12 cellular contexts compared by ENCODE assay signal in the genomic region with DNA sequence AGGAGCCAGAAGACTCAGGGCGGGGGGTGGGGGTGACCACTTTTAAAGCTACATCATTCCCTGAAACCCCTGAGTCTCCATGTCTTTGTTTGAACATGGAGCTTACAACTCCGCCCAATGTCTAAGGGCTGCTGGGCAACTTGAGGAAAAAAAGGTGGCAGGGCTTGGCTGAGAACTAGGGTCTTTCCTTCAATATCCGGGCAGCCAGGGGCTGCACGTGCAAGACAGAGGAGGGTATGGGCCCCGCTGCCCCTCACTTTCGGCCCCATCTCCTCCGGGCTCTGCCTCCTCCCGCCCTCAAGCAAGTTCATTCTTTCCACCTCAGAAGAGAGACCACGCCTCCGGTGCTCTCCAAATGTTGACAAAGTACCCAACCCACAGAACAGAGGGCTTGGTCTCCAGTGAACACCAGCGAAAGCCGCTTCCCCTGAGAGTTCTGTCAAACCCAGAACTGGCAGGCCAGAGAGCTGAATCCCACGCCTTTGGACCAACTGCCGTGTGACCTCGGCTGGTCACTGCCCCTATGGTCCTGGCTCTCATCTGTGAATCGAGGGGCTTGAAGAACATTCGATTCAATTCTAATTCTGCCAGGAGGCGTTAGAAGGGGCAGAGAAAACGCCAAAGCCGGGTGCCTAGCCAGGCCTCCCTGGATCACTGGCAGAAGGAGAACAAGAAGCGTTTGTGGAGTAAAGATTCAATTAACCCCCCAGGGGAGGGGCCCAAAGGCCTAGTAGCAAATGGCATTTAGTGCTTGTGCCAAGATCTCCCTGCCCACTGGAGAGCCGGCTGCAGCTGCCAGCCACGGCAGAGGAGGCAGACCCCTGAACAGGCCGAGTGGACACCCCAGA. TPM values are rescaled to one million over a fixed set of nuclear protein-coding genes. Genes with fewer than 3 reads are reported as not detected.
DNase-seq lines count a peak whose midpoint lies in the region; ATAC-seq and TF ChIP-seq lines count a peak whose summit lies in the region.
"Had no signal": no experiment of that assay in that cellular context is flagged by ENCODE, and none has a peak within 500 bp of the region (broad histone marks: within the 10 kb centered on the region; RNA-seq: fewer than 3 reads in every experiment).

No MANE protein-coding gene starts in this region.

- peaks cover 15% of the 10 kb centered on the region for H3F3A ChIP-seq in MM.1S (ENCODE audit: insufficient read depth, low read length)

- H3K27ac ChIP-seq in MM.1S (ENCODE audit: low read length) (no peak overlapping the region; the same call in 1 of the 2 replicates), right cardiac atrium (ENCODE audit: low read length) (peak overlapping the region; percentile 97)

- no peak for ATAC-seq in right cardiac atrium
- peak; percentile 36 to 61 for ATAC-seq in stimulated activated naive B cell treated with anti-CD40 and anti-IgM and Interleukin-4, amounts not matched to agents 10 μg/mL and 1 μg/mL and 100 μg/mL, for 72 hours (replicated peaks)
- no peak for ATAC-seq in HG02678 (IDR thresholded peaks at IDR 0.05; ENCODE audit: unreplicated experiment)

- H3K79me2 ChIP-seq in MM.1S (ENCODE audit: low read length): peaks cover 44% of the 10 kb centered on the region

- 46% methylated on average over 24 of the region's 24 CpGs for WGBS in right cardiac atrium

- peaks cover 68 to 83% of the 10 kb centered on the region in 2 donors for H3K4me1 Mint-ChIP-seq in stimulated activated naive B cell treated with anti-CD40 and anti-IgM and Interleukin-4, amounts not matched to agents 10 μg/mL and 1 μg/mL and 100 μg/mL, for 72 hours

- H3K4me2 ChIP-seq in MM.1S (ENCODE audit: low read depth, low read length): peak overlapping the region; percentile 83; the same call in 1 of the 2 replicates

- no peaks in the 10 kb centered on the region for H3K9me3 ChIP-seq in MM.1S (replicated peaks; ENCODE audit: insufficient read depth, low read length)
- no peaks in the 10 kb centered on the region for H3K9me3 ChIP-seq in right cardiac atrium (ENCODE audit: control insufficient read depth, low read length)
- H3K9me3 ChIP-seq: Caco-2, HAP-1 had no signal

- no peaks in the 10 kb centered on the region for H3K9me3 Mint-ChIP-seq in stimulated activated naive B cell treated with anti-CD40 and anti-IgM and Interleukin-4, amounts not matched to agents 10 μg/mL and 1 μg/mL and 100 μg/mL, for 72 hours

- no peak for TF ChIP-seq CTCF in MM.1S (IDR thresholded peaks at IDR 0.05; ENCODE audit: low read length)

- peaks cover 52% of the 10 kb centered on the region for H3K4me1 ChIP-seq in MM.1S (ENCODE audit: low read length)
- H3K4me1 ChIP-seq in right cardiac atrium (ENCODE audit: control insufficient read depth, insufficient read depth, low read length): peaks cover 25% of the 10 kb centered on the region
- H3K4me1 ChIP-seq: HAP-1 had no signal

- H3K9ac ChIP-seq in MM.1S (ENCODE audit: low read length): no peak overlapping the region

- peak overlapping the region; percentile 64 to 71 for H3K4me3 Mint-ChIP-seq in stimulated activated naive B cell treated with anti-CD40 and anti-IgM and Interleukin-4, amounts not matched to agents 10 μg/mL and 1 μg/mL and 100 μg/mL, for 72 hours

- peaks cover 3 to 12% of the 10 kb centered on the region in 2 donors for H3K36me3 Mint-ChIP-seq in stimulated activated naive B cell treated with anti-CD40 and anti-IgM and Interleukin-4, amounts not matched to agents 10 μg/mL and 1 μg/mL and 100 μg/mL, for 72 hours

- H3K9me2 ChIP-seq in MM.1S (replicated peaks; ENCODE audit: insufficient read depth, low read length): no peaks in the 10 kb centered on the region

- peak overlapping the region; percentile 72 for H3K27ac Mint-ChIP-seq in stimulated activated naive B cell treated with anti-CD40 and anti-IgM and Interleukin-4, amounts not matched to agents 10 μg/mL and 1 μg/mL and 100 μg/mL, for 72 hours

- no peak overlapping the region for H2AFZ ChIP-seq in MM.1S (ENCODE audit: low read length)

- H3K27me3 ChIP-seq in MM.1S (replicated peaks; ENCODE audit: insufficient read depth, low read length): no peaks in the 10 kb centered on the region
- H3K27me3 ChIP-seq in right cardiac atrium (ENCODE audit: control insufficient read depth, insufficient read depth): no peaks in the 10 kb centered on the region

- peaks cover 87 to 91% of the 10 kb centered on the region in 2 donors for H3K27me3 Mint-ChIP-seq in stimulated activated naive B cell treated with anti-CD40 and anti-IgM and Interleukin-4, amounts not matched to agents 10 μg/mL and 1 μg/mL and 100 μg/mL, for 72 hours

- H4K20me1 ChIP-seq in MM.1S (ENCODE audit: insufficient read depth, low read length): no peaks in the 10 kb centered on the region

- DNase-seq in activated CD8-positive, alpha-beta memory T cell treated with anti-CD3 and anti-CD28 coated beads, Interleukin-2, amount 50 U/mL, for 4 hours: peak; percentile 49
- no peak for DNase-seq in activated CD8-positive, alpha-beta memory T cell treated with anti-CD3 and anti-CD28 coated beads for 24 hours
- no peak for DNase-seq in MM.1S
- peak in 2 of 3 donors; percentile 37 to 57 for DNase-seq in right cardiac atrium
- DNase-seq in stimulated activated naive B cell treated with anti-CD40 and anti-IgM and Interleukin-4, amounts not matched to agents 10 μg/mL and 1 μg/mL and 100 μg/mL, for 72 hours: peak; percentile 52
- no peak for DNase-seq in ecto neural progenitor cell (ENCODE audit: low spot score)
- DNase-seq in AG20443 (ENCODE audit: low spot score): no peak
- DNase-seq: Caco-2, NCI-H187, occipital lobe had no signal

- H3K36me3 ChIP-seq in MM.1S (replicated peaks; ENCODE audit: insufficient read depth, low read length): no peaks in the 10 kb centered on the region
- H3K36me3 ChIP-seq: HAP-1 had no signal

- H3K4me3 ChIP-seq in MM.1S (ENCODE audit: low read length) (no peak overlapping the region), right cardiac atrium (ENCODE audit: low read length) (no peak overlapping the region)
- H3K4me3 ChIP-seq: HAP-1 had no signal

- intact Hi-C loops in right cardiac atrium (cut with DNase I): loop anchor here in 3 of 4 donors (5.0 to 10.0 kb wide), 3 partner anchors 45 to 63 kb away; no protein-coding TSS in a partner anchor

RNA-seq across cellular contexts. Expression of a gene that starts 7.3 kb away (rescaled TPM):
- 10 to 100 TPM in 3 of 4 donors, 1 to 10 TPM in 1; 9.3 to 82.1 (median 20.6) TPM for total RNA-seq in right cardiac atrium
- 15.4 TPM for polyA plus RNA-seq in right cardiac atrium

Comparison
In these comparisons a context has a peak if more than half of its experiments do, and no peak if none do; other contexts are left out.
1. DNase-seq: peak in activated CD8-positive, alpha-beta memory T cell treated with anti-CD3 and anti-CD28 coated beads, Interleukin-2, amount 50 U/mL, for 4 hours (single experiment), right cardiac atrium (2 of 3) and stimulated activated naive B cell treated with anti-CD40 and anti-IgM and Interleukin-4, amounts not matched to agents 10 μg/mL and 1 μg/mL and 100 μg/mL, for 72 hours (single experiment); none in activated CD8-positive, alpha-beta memory T cell treated with anti-CD3 and anti-CD28 coated beads for 24 hours (single experiment), MM.1S (single experiment), ecto neural progenitor cell (single experiment) and AG20443 (single experiment).
2. ATAC-seq: peak in stimulated activated naive B cell treated with anti-CD40 and anti-IgM and Interleukin-4, amounts not matched to agents 10 μg/mL and 1 μg/mL and 100 μg/mL, for 72 hours (2 of 2); none in right cardiac atrium (0 of 2) and HG02678 (single experiment).